ENCODE assay signal across 28 cellular contexts in the genomic region with DNA sequence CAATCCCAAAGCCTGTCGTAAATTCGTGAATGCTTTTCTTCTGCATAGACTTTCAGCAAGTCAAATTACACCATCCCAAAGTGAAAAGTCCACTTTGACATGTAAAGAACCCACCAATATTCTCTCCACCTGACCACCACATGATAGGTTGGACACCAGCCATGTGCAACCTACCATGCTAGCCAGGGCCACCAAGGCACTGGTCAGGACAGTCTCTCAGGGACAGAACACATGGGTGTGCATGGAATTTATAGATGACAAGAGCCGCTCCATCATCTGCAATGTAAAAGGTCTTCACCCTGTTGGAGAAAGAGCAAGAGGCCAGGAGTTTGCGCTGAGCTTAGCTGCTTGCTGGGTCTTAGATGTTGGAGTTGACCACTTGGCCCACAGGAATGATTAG. TPM values are rescaled to one million over a fixed set of nuclear protein-coding genes. Genes with fewer than 3 reads are reported as not detected.
"Had no signal": no experiment of that assay in that cellular context is flagged by ENCODE, and none has a peak within 500 bp of the region (broad histone marks: within the 10 kb centered on the region; RNA-seq: fewer than 3 reads in every experiment).

No MANE protein-coding gene starts in this region.

- H3K4me1 ChIP-seq: stomach, suprapubic skin, testis, tibial artery, tibial nerve, transverse colon, upper lobe of right lung, uterus, vagina had no signal

- H3K36me3 ChIP-seq: stomach, suprapubic skin, thoracic aorta, thyroid gland, tibial artery, tibial nerve, transverse colon, upper lobe of left lung, upper lobe of right lung, uterus, vagina had no signal

- H3K4me3 ChIP-seq: stomach, suprapubic skin, testis, thoracic aorta, thyroid gland, tibial artery, tibial nerve, transverse colon, upper lobe of left lung, upper lobe of right lung, uterus, vagina had no signal

- DNase-seq: stimulated activated CD4-positive, alpha-beta T cell treated with anti-CD3 and anti-CD28 coated beads, Interleukin-2, amount 100 ng/mL, for 48 hours; stimulated activated CD4-positive, alpha-beta T cell treated with anti-CD3 and anti-CD28 coated beads, Interleukin-4, amount 100 ng/mL, for 1 hour; stimulated activated CD4-positive, alpha-beta T cell treated with anti-CD3 and anti-CD28 coated beads, Interleukin-4, amount 100 ng/mL, for 24 hours; stimulated activated CD4-positive, alpha-beta T cell treated with anti-CD3 and anti-CD28 coated beads, Interleukin-4, amount 100 ng/mL, for 4 hours; stimulated activated CD8-positive, alpha-beta memory T cell treated with anti-CD3 and anti-CD28 coated beads, Interleukin-4, amount 100 ng/mL, for 48 hours; stimulated activated naive B cell treated with anti-CD40 and anti-IgM and Interleukin-4, amounts not matched to agents 10 μg/mL and 1 μg/mL and 100 μg/mL, for 72 hours; stimulated activated naive CD4-positive, alpha-beta T cell; stimulated activated naive CD4-positive, alpha-beta T cell treated with Interleukin-2 at 50 U/mL for 16 hours; stimulated activated naive CD8-positive, alpha-beta T cell treated with anti-CD3 and anti-CD28 coated beads, Interleukin-15, amount 100 ng/mL, for 72 hours; stimulated activated naive CD8-positive, alpha-beta T cell treated with anti-CD3 and anti-CD28 coated beads, Interleukin-15, Interleukin-2, amounts not matched to agents 100 U/mL and 50 U/mL, for 24 hours; stomach; substantia nigra; testis; thyroid gland; tibial artery; transverse colon; trophoblast cell; upper lobe of left lung; upper lobe of right lung; uterus had no signal

- H3K27ac ChIP-seq: stomach, suprapubic skin, testis, thoracic aorta, thyroid gland, tibial artery, tibial nerve, transverse colon, upper lobe of left lung, upper lobe of right lung, uterus, vagina had no signal

- H3K9me3 ChIP-seq: stomach, suprapubic skin, testis, thoracic aorta, thyroid gland, tibial artery, tibial nerve, transverse colon, upper lobe of left lung, upper lobe of right lung, uterus, vagina had no signal

- H3K27me3 ChIP-seq: testis, thyroid gland, upper lobe of left lung, uterus, vagina had no signal

RNA-seq across cellular contexts. Expression of a gene that starts 5.4 kb away (rescaled TPM):
- total RNA-seq: stomach, subcutaneous adipose tissue, suprapubic skin, temporal lobe, testis, thoracic aorta, thyroid gland, tibial nerve, transverse colon, upper lobe of left lung, upper lobe of right lung, ureter, urinary bladder, uterus, vagina had no signal

RNA-seq across cellular contexts. Expression of a gene that starts 13.4 kb away (rescaled TPM):
- total RNA-seq: stomach, subcutaneous adipose tissue, suprapubic skin, temporal lobe, testis, thoracic aorta, thyroid gland, tibial nerve, transverse colon, upper lobe of left lung, upper lobe of right lung, ureter, urinary bladder, uterus, vagina had no signal

RNA-seq across cellular contexts. Expression of a gene that starts 31.4 kb away (rescaled TPM):
- total RNA-seq: subcutaneous adipose tissue, temporal lobe, thoracic aorta, tibial nerve, transverse colon, uterus had no signal

RNA-seq across cellular contexts. Expression of a gene that starts 51.6 kb away (rescaled TPM):
- total RNA-seq: stomach, temporal lobe, thoracic aorta, thyroid gland, transverse colon, ureter, urinary bladder, uterus had no signal
